ENCODE assay signal across 15 cellular contexts in the genomic region with DNA sequence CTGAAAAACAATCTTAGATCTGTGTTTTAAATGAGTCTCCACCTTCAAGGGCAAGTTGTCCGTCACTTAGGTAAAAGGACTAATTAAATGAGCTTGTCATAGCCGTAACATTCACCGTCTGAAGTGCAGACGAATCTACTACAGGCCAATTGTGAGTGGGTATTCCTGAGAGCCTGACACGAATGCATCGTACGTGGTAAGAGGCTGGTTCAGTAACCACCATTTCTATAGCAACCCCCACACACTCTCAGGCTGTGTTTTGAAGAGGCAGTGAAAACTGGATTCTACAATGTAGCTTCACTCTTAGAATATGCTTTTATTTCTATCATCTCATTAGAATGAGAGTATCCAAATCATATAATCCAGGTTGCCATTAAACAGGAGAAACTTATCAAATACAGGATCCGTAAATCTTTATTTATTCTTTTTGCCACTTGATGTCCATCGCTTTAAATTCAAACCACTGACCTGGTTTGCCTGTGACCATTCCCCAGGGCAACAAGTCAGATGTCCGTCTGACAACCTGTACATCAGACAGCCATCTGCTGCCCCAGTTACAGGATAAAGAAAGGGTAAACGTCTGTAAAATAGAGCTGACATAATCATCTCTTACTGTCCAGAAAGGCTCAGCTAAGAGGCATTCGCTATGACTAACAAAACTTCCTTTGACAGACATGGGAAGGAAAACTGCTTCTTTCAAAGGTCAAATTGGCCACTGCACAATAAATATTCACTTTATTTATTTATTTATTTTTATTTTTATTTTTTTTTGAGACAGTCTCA.
DNase-seq lines count a peak whose midpoint lies in the region; ATAC-seq and TF ChIP-seq lines count a peak whose summit lies in the region.
"Had no signal": no experiment of that assay in that cellular context is flagged by ENCODE, and none has a peak within 500 bp of the region (broad histone marks: within the 10 kb centered on the region; RNA-seq: fewer than 3 reads in every experiment).

No MANE protein-coding gene starts in this region.

- peaks cover 14% of the 10 kb centered on the region for H3K4me1 Mint-ChIP-seq in activated CD4-positive, alpha-beta memory T cell treated with anti-CD3 and anti-CD28 coated beads for 36 hours (ENCODE audit: low read depth)
- H3K4me1 Mint-ChIP-seq in activated CD4-positive, alpha-beta memory T cell treated with anti-CD3 and anti-CD28 coated beads, Interleukin-2, amount 10 ng/mL, durations not matched to agents 7 days and 5 days, result peaks cover 2% of the 10 kb centered on the region
- peaks cover 32% of the 10 kb centered on the region for H3K4me1 Mint-ChIP-seq in stimulated activated naive CD8-positive, alpha-beta T cell treated with anti-CD3 and anti-CD28 coated beads, Interleukin-15, amount 100 ng/mL, for 72 hours

- H3K36me3 Mint-ChIP-seq in activated CD4-positive, alpha-beta memory T cell treated with anti-CD3 and anti-CD28 coated beads for 36 hours, result peaks cover 4% of the 10 kb centered on the region
- no peaks in the 10 kb centered on the region for H3K36me3 Mint-ChIP-seq in activated CD4-positive, alpha-beta memory T cell treated with anti-CD3 and anti-CD28 coated beads, Interleukin-2, amount 10 ng/mL, durations not matched to agents 7 days and 5 days (ENCODE audit: low read depth)
- H3K36me3 Mint-ChIP-seq: natural killer cell treated with Interleukin-12 subunit alpha and Interleukin-12 subunit beta and Interleukin-15 and Interleukin-18, amount 100 ng/mL, for 72 hours had no signal

- TF ChIP-seq POLR2A in erythroblast (IDR thresholded peaks at IDR 0.05; ENCODE audit: low read length), result no peak

- no peak overlapping the region for H3K4me3 Mint-ChIP-seq in activated CD4-positive, alpha-beta memory T cell treated with anti-CD3 and anti-CD28 coated beads for 36 hours
- no peak overlapping the region for H3K4me3 Mint-ChIP-seq in activated CD4-positive, alpha-beta memory T cell treated with anti-CD3 and anti-CD28 coated beads, Interleukin-2, amount 10 ng/mL, durations not matched to agents 7 days and 5 days
- no peak overlapping the region for H3K4me3 Mint-ChIP-seq in stimulated activated naive CD8-positive, alpha-beta T cell treated with anti-CD3 and anti-CD28 coated beads, Interleukin-15, amount 100 ng/mL, for 72 hours
- H3K4me3 Mint-ChIP-seq: natural killer cell treated with Interleukin-12 subunit alpha and Interleukin-12 subunit beta and Interleukin-15 and Interleukin-18, amount 100 ng/mL, for 72 hours had no signal

- ATAC-seq in stimulated activated naive CD8-positive, alpha-beta T cell treated with anti-CD3 and anti-CD28 coated beads, Interleukin-15, amount 100 ng/mL, for 72 hours, result peak; percentile 87
- ATAC-seq in HG02798 (IDR thresholded peaks at IDR 0.05; ENCODE audit: poor library complexity, unreplicated experiment), result no peak
- ATAC-seq: esophagus mucosa; HCT116; natural killer cell treated with Interleukin-12 subunit alpha and Interleukin-12 subunit beta and Interleukin-15 and Interleukin-18, amount 100 ng/mL, for 72 hours had no signal

- H3K36me3 ChIP-seq in WERI-Rb-1, result no peaks in the 10 kb centered on the region

- DNase-seq in activated CD4-positive, alpha-beta memory T cell treated with anti-CD3 and anti-CD28 coated beads for 36 hours, result peak; percentile 33
- DNase-seq in activated CD4-positive, alpha-beta memory T cell treated with anti-CD3 and anti-CD28 coated beads, Interleukin-2, amount 10 ng/mL, durations not matched to agents 7 days and 5 days, result no peak
- peak; percentile 26 for DNase-seq in WERI-Rb-1
- DNase-seq in fibroblast of pulmonary artery (ENCODE audit: low read depth), result peak; percentile 28
- DNase-seq in stimulated activated naive CD8-positive, alpha-beta T cell treated with anti-CD3 and anti-CD28 coated beads, Interleukin-15, amount 100 ng/mL, for 72 hours, result peak in 1 of 2 donors; percentile 5
- no peak for DNase-seq in erythroblast (lab: John Stamatoyannopoulos, UW)
- DNase-seq in OCI-M1 (lab: John Stamatoyannopoulos, UW), result no peak
- DNase-seq: activated CD4-positive, alpha-beta T cell treated with anti-CD3 and anti-CD28 coated beads for 4 hours; stimulated activated CD4-positive, alpha-beta T cell treated with anti-CD3 and anti-CD28 coated beads, Interleukin-15, amount 100 ng/mL, for 24 hours; stimulated activated naive CD4-positive, alpha-beta T cell had no signal

- H3K27me3 ChIP-seq in WERI-Rb-1 (ENCODE audit: insufficient read depth, low read depth, severe bottlenecking), result no peaks in the 10 kb centered on the region

- POLR2A ChIA-PET in activated CD4-positive, alpha-beta memory T cell treated with anti-CD3 and anti-CD28 coated beads for 36 hours (lab: Charles Lee), result interaction anchor here (0.6 kb wide), 1 partner anchor 529 kb away, joined by 3 read pairs; no protein-coding TSS in a partner anchor
- POLR2A ChIA-PET in activated CD4-positive, alpha-beta memory T cell treated with anti-CD3 and anti-CD28 coated beads, Interleukin-2, amount 10 ng/mL, durations not matched to agents 7 days and 5 days (lab: Charles Lee), result interaction anchor here (1.2 to 1.3 kb wide), 2 partner anchors 16 to 72 kb away, joined by 3 read pairs; no protein-coding TSS in a partner anchor

- H3K9me3 Mint-ChIP-seq in activated CD4-positive, alpha-beta memory T cell treated with anti-CD3 and anti-CD28 coated beads for 36 hours, result no peaks in the 10 kb centered on the region
- H3K9me3 Mint-ChIP-seq in activated CD4-positive, alpha-beta memory T cell treated with anti-CD3 and anti-CD28 coated beads, Interleukin-2, amount 10 ng/mL, durations not matched to agents 7 days and 5 days, result no peaks in the 10 kb centered on the region
- no peaks in the 10 kb centered on the region for H3K9me3 Mint-ChIP-seq in stimulated activated naive CD8-positive, alpha-beta T cell treated with anti-CD3 and anti-CD28 coated beads, Interleukin-15, amount 100 ng/mL, for 72 hours
- H3K9me3 Mint-ChIP-seq: natural killer cell treated with Interleukin-12 subunit alpha and Interleukin-12 subunit beta and Interleukin-15 and Interleukin-18, amount 100 ng/mL, for 72 hours had no signal

- H3K4me3 ChIP-seq in WERI-Rb-1 (ENCODE audit: low read depth, low read length), result no peak overlapping the region
- H3K4me3 ChIP-seq in fibroblast of pulmonary artery (replicated peaks; ENCODE audit: low read depth, low read length), result no peak overlapping the region

- TF ChIP-seq CTCF in WERI-Rb-1 (IDR thresholded peaks at IDR 0.05; ENCODE audit: low read depth, low read length) (no peak), fibroblast of pulmonary artery (IDR thresholded peaks at IDR 0.05; ENCODE audit: low read length, missing control alignments) (no peak)

- H3K27ac Mint-ChIP-seq in activated CD4-positive, alpha-beta memory T cell treated with anti-CD3 and anti-CD28 coated beads for 36 hours, result no peak overlapping the region
- H3K27ac Mint-ChIP-seq in activated CD4-positive, alpha-beta memory T cell treated with anti-CD3 and anti-CD28 coated beads, Interleukin-2, amount 10 ng/mL, durations not matched to agents 7 days and 5 days, result no peak overlapping the region
- H3K27ac Mint-ChIP-seq in stimulated activated naive CD8-positive, alpha-beta T cell treated with anti-CD3 and anti-CD28 coated beads, Interleukin-15, amount 100 ng/mL, for 72 hours, result peak overlapping the region in 1 of 2 donors; percentile 74
- H3K27ac Mint-ChIP-seq: natural killer cell treated with Interleukin-12 subunit alpha and Interleukin-12 subunit beta and Interleukin-15 and Interleukin-18, amount 100 ng/mL, for 72 hours had no signal

- CTCF ChIA-PET in activated CD4-positive, alpha-beta memory T cell treated with anti-CD3 and anti-CD28 coated beads for 36 hours (lab: Charles Lee), result interaction anchor here (1.0 to 1.6 kb wide), 2 partner anchors 28 to 47 kb away, joined by 3 read pairs; no protein-coding TSS in a partner anchor
- CTCF ChIA-PET in activated CD4-positive, alpha-beta memory T cell treated with anti-CD3 and anti-CD28 coated beads, Interleukin-2, amount 10 ng/mL, durations not matched to agents 7 days and 5 days (lab: Charles Lee), result no interaction called here

- no peaks in the 10 kb centered on the region for H3K27me3 Mint-ChIP-seq in activated CD4-positive, alpha-beta memory T cell treated with anti-CD3 and anti-CD28 coated beads for 36 hours
- no peaks in the 10 kb centered on the region for H3K27me3 Mint-ChIP-seq in activated CD4-positive, alpha-beta memory T cell treated with anti-CD3 and anti-CD28 coated beads, Interleukin-2, amount 10 ng/mL, durations not matched to agents 7 days and 5 days
- H3K27me3 Mint-ChIP-seq in stimulated activated naive CD8-positive, alpha-beta T cell treated with anti-CD3 and anti-CD28 coated beads, Interleukin-15, amount 100 ng/mL, for 72 hours, result no peaks in the 10 kb centered on the region
- H3K27me3 Mint-ChIP-seq: natural killer cell treated with Interleukin-12 subunit alpha and Interleukin-12 subunit beta and Interleukin-15 and Interleukin-18, amount 100 ng/mL, for 72 hours had no signal

- intact Hi-C loops in activated CD4-positive, alpha-beta memory T cell treated with anti-CD3 and anti-CD28 coated beads for 36 hours (cut with micrococcal nuclease), result no loop called here

- no peaks in the 10 kb centered on the region for H3K9me3 ChIP-seq in WERI-Rb-1 (ENCODE audit: severe bottlenecking)

- peak overlapping the region; percentile 26; the same call in 1 of the 2 replicates for H3K27ac ChIP-seq in WERI-Rb-1
- H3K27ac ChIP-seq: KMS-11 had no signal

Comparison
In these comparisons a context has a peak if more than half of its experiments do, and no peak if none do; other contexts are left out.
1. DNase-seq: peak in activated CD4-positive, alpha-beta memory T cell treated with anti-CD3 and anti-CD28 coated beads for 36 hours (single experiment), WERI-Rb-1 (single experiment) and fibroblast of pulmonary artery (single experiment); none in activated CD4-positive, alpha-beta memory T cell treated with anti-CD3 and anti-CD28 coated beads, Interleukin-2, amount 10 ng/mL, durations not matched to agents 7 days and 5 days (single experiment), erythroblast (0 of 2) and OCI-M1 (single experiment).